ENCODE assay signal across 18 cellular contexts in the genomic region with DNA sequence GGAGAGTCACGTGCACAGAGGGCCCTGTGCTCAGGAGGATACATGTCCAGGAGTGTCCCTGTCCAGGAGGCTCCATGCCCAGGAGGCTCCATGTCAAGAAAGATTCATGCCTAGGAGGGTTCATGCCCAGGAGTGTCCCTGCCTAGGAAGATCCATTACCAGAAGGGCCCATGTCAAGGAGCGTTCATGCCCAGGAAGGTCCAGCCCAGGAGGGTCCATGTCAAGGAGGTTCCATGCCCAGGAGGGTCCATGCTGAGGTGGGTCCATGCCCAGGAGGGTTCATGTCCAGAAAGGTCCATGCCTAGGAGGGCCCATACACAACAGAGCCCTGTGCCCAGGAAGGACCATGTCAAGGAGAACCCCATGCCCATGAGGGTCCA. TPM values are rescaled to one million over a fixed set of nuclear protein-coding genes. Genes with fewer than 3 reads are reported as not detected.
DNase-seq lines count a peak whose midpoint lies in the region; ATAC-seq and TF ChIP-seq lines count a peak whose summit lies in the region.
"Had no signal": no experiment of that assay in that cellular context is flagged by ENCODE, and none has a peak within 500 bp of the region (broad histone marks: within the 10 kb centered on the region; RNA-seq: fewer than 3 reads in every experiment).

No MANE protein-coding gene starts in this region.

- no peak for TF ChIP-seq POLR2A in stomach (IDR thresholded peaks at IDR 0.05)
- no peak for TF ChIP-seq POLR2A in upper lobe of left lung (IDR thresholded peaks at IDR 0.05)

- H3K4me1 ChIP-seq in stomach (no peaks in the 10 kb centered on the region), upper lobe of left lung (no peaks in the 10 kb centered on the region)
- H3K4me1 ChIP-seq: A549 had no signal

- H3K4me3 Mint-ChIP-seq in activated CD4-positive, alpha-beta memory T cell treated with anti-CD3 and anti-CD28 coated beads for 36 hours, result no peak overlapping the region
- H3K4me3 Mint-ChIP-seq in activated CD4-positive, alpha-beta memory T cell treated with anti-CD3 and anti-CD28 coated beads, Interleukin-2, amount 10 ng/mL, durations not matched to agents 7 days and 5 days, result no peak overlapping the region
- H3K4me3 Mint-ChIP-seq in HFFc6, result no peak overlapping the region
- H3K4me3 Mint-ChIP-seq: GM23338 had no signal

- H3K27me3 ChIP-seq in stomach, result no peaks in the 10 kb centered on the region
- H3K27me3 ChIP-seq in upper lobe of left lung, result no peaks in the 10 kb centered on the region
- H3K27me3 ChIP-seq: BLaER1 treated with 17β-estradiol and CSF1 and Interleukin-3, amounts not matched to agents 10 nM and 100 nM had no signal

- 80 to 97% (median 97%) methylated on average over 1 to 2 of the region's 2 CpGs; no CpG with 5 or more reads in 1 of the 5 donors for WGBS in stomach, 5 donors
- WGBS in upper lobe of left lung, 2 donors, result 92 to 100% methylated on average over 1 to 2 of the region's 2 CpGs

- H3K27ac ChIP-seq in stomach (no peak overlapping the region), upper lobe of left lung (no peak overlapping the region)
- H3K27ac ChIP-seq: A549; BLaER1 treated with 17β-estradiol and CSF1 and Interleukin-3, amounts not matched to agents 10 nM and 100 nM had no signal

- no peak for TF ChIP-seq CTCF in stomach (IDR thresholded peaks at IDR 0.05)
- no peak for TF ChIP-seq CTCF in HFFc6 (IDR thresholded peaks at IDR 0.05)
- no peak for TF ChIP-seq CTCF in upper lobe of left lung (IDR thresholded peaks at IDR 0.05)

- no peak for TF ChIP-seq EP300 in stomach (IDR thresholded peaks at IDR 0.05)
- no peak for TF ChIP-seq EP300 in upper lobe of left lung (IDR thresholded peaks at IDR 0.05)

- peaks cover 0 to 14% (median 8%) of the 10 kb centered on the region in 4 donors for H3K9me3 ChIP-seq in stomach
- peaks cover 0 to 10% (median 4%) of the 10 kb centered on the region in 4 donors for H3K9me3 ChIP-seq in upper lobe of left lung

- peaks cover 0 to 23% (median 18%) of the 10 kb centered on the region in 4 donors for H3K36me3 ChIP-seq in stomach
- no peaks in the 10 kb centered on the region for H3K36me3 ChIP-seq in upper lobe of left lung

- ATAC-seq in upper lobe of left lung (ENCODE audit: low FRiP score in 2 of 2), result no peak
- ATAC-seq: A549, GM12878, GM23338, K562 had no signal

- intact Hi-C loops in activated CD4-positive, alpha-beta memory T cell treated with anti-CD3 and anti-CD28 coated beads for 36 hours (cut with micrococcal nuclease), result no loop called here
- intact Hi-C loops in stomach (cut with DNase I; ENCODE audit: low total_unique reads), result no loop called here

- H3K4me3 ChIP-seq in stomach, result no peak overlapping the region
- H3K4me3 ChIP-seq in upper lobe of left lung, result no peak overlapping the region
- H3K4me3 ChIP-seq: A549; BLaER1 treated with 17β-estradiol and CSF1 and Interleukin-3, amounts not matched to agents 10 nM and 100 nM; GM12878; GM23338; K562 had no signal

- peak; percentile 2 for DNase-seq in activated CD4-positive, alpha-beta memory T cell treated with anti-CD3 and anti-CD28 coated beads for 36 hours
- DNase-seq in activated CD4-positive, alpha-beta memory T cell treated with anti-CD3 and anti-CD28 coated beads, Interleukin-2, amount 10 ng/mL, durations not matched to agents 7 days and 5 days, result no peak
- DNase-seq in D341Med (ENCODE audit: low spot score) (peak; percentile 12), islet precursor cell (peak; percentile 29), stomach (peak; percentile 2), HFFc6 (no peak), upper lobe of left lung (no peak)
- DNase-seq: DND-41, MV-4-11, NCI-H1417, NCI-H187 treated with DMSO at 0.1 percent for 48 hours, NCI-H69 had no signal

- H3K4me1 Mint-ChIP-seq in activated CD4-positive, alpha-beta memory T cell treated with anti-CD3 and anti-CD28 coated beads for 36 hours (ENCODE audit: low read depth), result peaks cover 1% of the 10 kb centered on the region
- H3K4me1 Mint-ChIP-seq in activated CD4-positive, alpha-beta memory T cell treated with anti-CD3 and anti-CD28 coated beads, Interleukin-2, amount 10 ng/mL, durations not matched to agents 7 days and 5 days, result peaks cover 1% of the 10 kb centered on the region
- H3K4me1 Mint-ChIP-seq in HFFc6 (ENCODE audit: low read depth), result no peaks in the 10 kb centered on the region
- H3K4me1 Mint-ChIP-seq: GM23338 had no signal

- H3K9me3 Mint-ChIP-seq in activated CD4-positive, alpha-beta memory T cell treated with anti-CD3 and anti-CD28 coated beads for 36 hours, result peaks cover 20% of the 10 kb centered on the region
- H3K9me3 Mint-ChIP-seq in activated CD4-positive, alpha-beta memory T cell treated with anti-CD3 and anti-CD28 coated beads, Interleukin-2, amount 10 ng/mL, durations not matched to agents 7 days and 5 days, result peaks cover 18% of the 10 kb centered on the region
- peaks cover 36% of the 10 kb centered on the region for H3K9me3 Mint-ChIP-seq in HFFc6

- no peaks in the 10 kb centered on the region for H3K36me3 Mint-ChIP-seq in activated CD4-positive, alpha-beta memory T cell treated with anti-CD3 and anti-CD28 coated beads for 36 hours
- peaks cover 8% of the 10 kb centered on the region for H3K36me3 Mint-ChIP-seq in activated CD4-positive, alpha-beta memory T cell treated with anti-CD3 and anti-CD28 coated beads, Interleukin-2, amount 10 ng/mL, durations not matched to agents 7 days and 5 days (ENCODE audit: low read depth)
- H3K36me3 Mint-ChIP-seq in HFFc6 (ENCODE audit: low read depth), result peaks cover 11% of the 10 kb centered on the region

- CTCF ChIA-PET in activated CD4-positive, alpha-beta memory T cell treated with anti-CD3 and anti-CD28 coated beads for 36 hours (lab: Charles Lee), result no interaction called here
- CTCF ChIA-PET in activated CD4-positive, alpha-beta memory T cell treated with anti-CD3 and anti-CD28 coated beads, Interleukin-2, amount 10 ng/mL, durations not matched to agents 7 days and 5 days (lab: Charles Lee), result no interaction called here

- no peaks in the 10 kb centered on the region for H3K27me3 Mint-ChIP-seq in activated CD4-positive, alpha-beta memory T cell treated with anti-CD3 and anti-CD28 coated beads for 36 hours
- H3K27me3 Mint-ChIP-seq in activated CD4-positive, alpha-beta memory T cell treated with anti-CD3 and anti-CD28 coated beads, Interleukin-2, amount 10 ng/mL, durations not matched to agents 7 days and 5 days, result no peaks in the 10 kb centered on the region
- H3K27me3 Mint-ChIP-seq in HFFc6 (ENCODE audit: insufficient read depth), result peaks cover 3% of the 10 kb centered on the region; the same call in 1 of the 2 replicates

- POLR2A ChIA-PET in activated CD4-positive, alpha-beta memory T cell treated with anti-CD3 and anti-CD28 coated beads for 36 hours (lab: Charles Lee), result no interaction called here
- POLR2A ChIA-PET in activated CD4-positive, alpha-beta memory T cell treated with anti-CD3 and anti-CD28 coated beads, Interleukin-2, amount 10 ng/mL, durations not matched to agents 7 days and 5 days (lab: Charles Lee), result no interaction called here

- H3K27ac Mint-ChIP-seq in activated CD4-positive, alpha-beta memory T cell treated with anti-CD3 and anti-CD28 coated beads for 36 hours, result no peak overlapping the region
- no peak overlapping the region for H3K27ac Mint-ChIP-seq in activated CD4-positive, alpha-beta memory T cell treated with anti-CD3 and anti-CD28 coated beads, Interleukin-2, amount 10 ng/mL, durations not matched to agents 7 days and 5 days
- H3K27ac Mint-ChIP-seq in HFFc6, result no peak overlapping the region
- H3K27ac Mint-ChIP-seq: GM23338 had no signal

RNA-seq across cellular contexts. Expression of a gene that starts 7.0 kb away (rescaled TPM):
- total RNA-seq in activated CD4-positive, alpha-beta memory T cell treated with anti-CD3 and anti-CD28 coated beads for 36 hours, result 1 to 10 TPM; 3.4 to 4.7 TPM
- total RNA-seq in activated CD4-positive, alpha-beta memory T cell treated with anti-CD3 and anti-CD28 coated beads, Interleukin-2, amount 10 ng/mL, durations not matched to agents 7 days and 5 days, result 1 to 10 TPM; 5.2 to 5.7 TPM
- total RNA-seq in stomach (10 to 100 TPM; 11.7 to 68.9 (median 21.9) TPM), upper lobe of left lung (10 to 100 TPM in 1 of 6 donors, 1 to 10 TPM in 5; 1.9 to 14.7 (median 4.6) TPM)
- polyA plus RNA-seq in stomach, result 10 to 100 TPM in 1 of 3 donors, 1 to 10 TPM in 2; 8.5 to 12.8 (median 9.8) TPM
- under 1 TPM in 3 of 6 experiments, not detected in 3; 0.11 to 0.28 (median 0.14) TPM for total RNA-seq in HFFc6 (2021; fragmentation: NEBNext Ultra II Directional; extraction: Animal tissue kit (Norgen Biotek cat#: 25700))
- total RNA-seq: GM23338 had no signal
- polyA plus RNA-seq: GM23338 had no signal

RNA-seq across cellular contexts. Expression of a gene that starts 45.7 kb away (rescaled TPM):
- total RNA-seq in activated CD4-positive, alpha-beta memory T cell treated with anti-CD3 and anti-CD28 coated beads for 36 hours, result 10 to 100 TPM; 32.6 to 33.9 TPM
- 10 to 100 TPM; 52.3 to 53.1 TPM for total RNA-seq in activated CD4-positive, alpha-beta memory T cell treated with anti-CD3 and anti-CD28 coated beads, Interleukin-2, amount 10 ng/mL, durations not matched to agents 7 days and 5 days
- total RNA-seq in stomach (100 to 1,000 TPM in 1 of 5 donors, 10 to 100 TPM in 4; 26.6 to 197 (median 58.3) TPM), upper lobe of left lung (100 to 1,000 TPM in 1 of 6 donors, 10 to 100 TPM in 5; 35.3 to 118 (median 38.9) TPM)
- polyA plus RNA-seq in stomach, result 10 to 100 TPM; 17.7 to 38.0 (median 23.3) TPM
- 10 to 100 TPM; 13.9 to 20.5 (median 15.0) TPM for total RNA-seq in HFFc6 (2021; fragmentation: NEBNext Ultra II Directional; extraction: Animal tissue kit (Norgen Biotek cat#: 25700))

RNA-seq across cellular contexts. Expression of a gene that starts 50.4 kb away (rescaled TPM):
- total RNA-seq in activated CD4-positive, alpha-beta memory T cell treated with anti-CD3 and anti-CD28 coated beads for 36 hours, result not detected
- total RNA-seq in activated CD4-positive, alpha-beta memory T cell treated with anti-CD3 and anti-CD28 coated beads, Interleukin-2, amount 10 ng/mL, durations not matched to agents 7 days and 5 days, result not detected
- total RNA-seq in stomach (under 1 TPM in 1 of 5 donors, not detected in 4; 0.89 TPM), upper lobe of left lung (not detected)
- polyA plus RNA-seq in stomach, result under 1 TPM in 1 of 3 donors, not detected in 2; 0.46 TPM
- not detected for total RNA-seq in HFFc6 (2021; fragmentation: NEBNext Ultra II Directional; extraction: Animal tissue kit (Norgen Biotek cat#: 25700))
- total RNA-seq: GM12878, GM23338, K562, OCI-LY7 had no signal
- polyA plus RNA-seq: A549, GM12878, GM23338, K562 had no signal

RNA-seq across cellular contexts. Expression of a gene that starts 59.4 kb away (rescaled TPM):
- not detected for total RNA-seq in activated CD4-positive, alpha-beta memory T cell treated with anti-CD3 and anti-CD28 coated beads for 36 hours
- total RNA-seq in activated CD4-positive, alpha-beta memory T cell treated with anti-CD3 and anti-CD28 coated beads, Interleukin-2, amount 10 ng/mL, durations not matched to agents 7 days and 5 days, result not detected
- total RNA-seq in stomach (not detected), upper lobe of left lung (not detected)
- not detected for polyA plus RNA-seq in stomach
- total RNA-seq in HFFc6 (2021; fragmentation: NEBNext Ultra II Directional; extraction: Animal tissue kit (Norgen Biotek cat#: 25700)), result not detected
- total RNA-seq: GM12878, GM23338, K562, OCI-LY7 had no signal
- polyA plus RNA-seq: A549, GM12878, GM23338, K562 had no signal

Comparison
In these comparisons a context has a peak if more than half of its experiments do, and no peak if none do; other contexts are left out.
1. DNase-seq: peak in activated CD4-positive, alpha-beta memory T cell treated with anti-CD3 and anti-CD28 coated beads for 36 hours (single experiment), D341Med (single experiment), islet precursor cell (single experiment) and stomach (single experiment); none in activated CD4-positive, alpha-beta memory T cell treated with anti-CD3 and anti-CD28 coated beads, Interleukin-2, amount 10 ng/mL, durations not matched to agents 7 days and 5 days (single experiment), HFFc6 (single experiment) and upper lobe of left lung (0 of 2).